18 cellular contexts compared by ENCODE assay signal in genomic region chr4:41712413-41712812, GRCh38.
"Had no signal": no experiment of that assay in that cellular context is flagged by ENCODE, and none has a peak within 500 bp of the region (broad histone marks: within the 10 kb centered on the region; RNA-seq: fewer than 3 reads in every experiment).

No MANE protein-coding gene starts in this region.

- H3K4me1 ChIP-seq: gastrocnemius medialis, heart right ventricle, pancreas had no signal

- H3K27ac ChIP-seq: dorsolateral prefrontal cortex, gastrocnemius medialis, heart right ventricle, pancreas, thoracic aorta, transverse colon had no signal

- H3K4me3 ChIP-seq: dorsolateral prefrontal cortex, gastrocnemius medialis, heart right ventricle, pancreas, smooth muscle cell, thoracic aorta, transverse colon had no signal

- H3K36me3 ChIP-seq: gastrocnemius medialis, heart right ventricle, pancreas, thoracic aorta, transverse colon had no signal

- DNase-seq: cortex of kidney; dorsolateral prefrontal cortex; effector CD8-positive, alpha-beta T cell; gastrocnemius medialis; heart right ventricle; hypothalamus; kidney glomerular epithelial cell; mesendoderm; naive B cell; occipital lobe; pancreas; right cardiac atrium; stimulated activated CD4-positive, alpha-beta T cell treated with anti-CD3 and anti-CD28 coated beads, Interleukin-4, amount 100 ng/mL, for 1 hour; stimulated activated naive B cell treated with anti-CD40 and anti-IgM and Interleukin-4, amounts not matched to agents 10 μg/mL and 1 μg/mL and 100 μg/mL, for 72 hours; stimulated activated naive CD8-positive, alpha-beta T cell treated with anti-CD3 and anti-CD28 coated beads, Interleukin-15, amount 100 ng/mL, for 72 hours; transverse colon had no signal

- H3K9me3 ChIP-seq: gastrocnemius medialis, heart right ventricle, pancreas, thoracic aorta, transverse colon had no signal
